Comparison of ENCODE assay signal across 26 cellular contexts in genomic region chr3:78701537-78701936, GRCh38.
A peak's percentile ranks its signal among the peaks of the same experiment; 100 is the strongest.
DNase-seq lines count a peak whose midpoint lies in the region; ATAC-seq, FAIRE-seq and TF ChIP-seq lines count a peak whose summit lies in the region.
"Had no signal": no experiment of that assay in that cellular context is flagged by ENCODE, and none has a peak within 500 bp of the region (broad histone marks: within the 10 kb centered on the region; RNA-seq: fewer than 3 reads in every experiment).

No MANE protein-coding gene starts in this region.

- intact Hi-C loops in PC-3 (cut with micrococcal nuclease) = loop anchor here (5.0 kb wide), 1 partner anchor 34 kb away; no protein-coding TSS in a partner anchor
- intact Hi-C loops in stomach (cut with DNase I; ENCODE audit: low total_unique reads) = no loop called here
- intact Hi-C loops in adrenal gland (cut with DNase I) = no loop called here
- intact Hi-C loops in kidney (cut with DNase I) = no loop called here

- WGBS in stomach, 5 donors = 36 to 61% (median 40%) methylated on average over 2 of the region's 2 CpGs
- 34 to 62% (median 51%) methylated on average over 2 of the region's 2 CpGs for WGBS in adrenal gland, 4 donors

- H3K4me2 ChIP-seq in BLaER1 (peak overlapping the region; percentile 27), PC-3 (ENCODE audit: low read length) (no peak overlapping the region), MM.1S (ENCODE audit: low read depth, low read length) (no peak overlapping the region)
- H3K4me2 ChIP-seq: A549 had no signal

- TF ChIP-seq CTCF in HEK293 (tag by site-specific recombination; IDR thresholded peaks at IDR 0.05) = no peak
- no peak for TF ChIP-seq CTCF in PC-3 (conservative IDR thresholded peaks at IDR 0.05; ENCODE audit: low read depth, low read length)
- no peak for TF ChIP-seq CTCF in stomach (IDR thresholded peaks at IDR 0.05)
- TF ChIP-seq CTCF in MM.1S (IDR thresholded peaks at IDR 0.05; ENCODE audit: low read length) = no peak
- TF ChIP-seq CTCF in adrenal gland (IDR thresholded peaks at IDR 0.05) = no peak
- TF ChIP-seq CTCF in kidney (IDR thresholded peaks at IDR 0.05; ENCODE audit: borderline replicate concordance, extremely low read depth, insufficient read depth) = no peak

- CTCF ChIA-PET in HEK293 (lab: Yijun Ruan, JAX) (no interaction called here), PC-3 (lab: Charles Lee) (no interaction called here)

- H3K4me3 ChIP-seq in BLaER1 = no peak overlapping the region
- H3K4me3 ChIP-seq in HEK293 (ENCODE audit: low read depth, low read length) = no peak overlapping the region
- H3K4me3 ChIP-seq in PC-3 (ENCODE audit: low read length) = no peak overlapping the region
- H3K4me3 ChIP-seq in stomach = no peak overlapping the region
- no peak overlapping the region for H3K4me3 ChIP-seq in MM.1S (ENCODE audit: low read length)
- H3K4me3 ChIP-seq in adrenal gland = no peak overlapping the region
- H3K4me3 ChIP-seq in kidney (ENCODE audit: low read length in 2 of 2) = no peak overlapping the region
- H3K4me3 ChIP-seq: A549 had no signal

- H3K79me2 ChIP-seq in PC-3 (ENCODE audit: low read length) (no peaks in the 10 kb centered on the region), MM.1S (ENCODE audit: low read length) (no peaks in the 10 kb centered on the region)

- peak; percentile 29 for ATAC-seq in PC-3
- ATAC-seq: A549, HCT116 had no signal

- H3K9ac ChIP-seq in BLaER1 (no peak overlapping the region), PC-3 (ENCODE audit: low read length) (no peak overlapping the region), MM.1S (ENCODE audit: low read length) (no peak overlapping the region), kidney (ENCODE audit: low read length in 2 of 2) (no peak overlapping the region)

- peak overlapping the region; percentile 42; the same call in 1 of the 2 replicates for H3K27ac ChIP-seq in BLaER1
- no peak overlapping the region for H3K27ac ChIP-seq in HEK293 (ENCODE audit: extremely low read depth, low read depth, low read length)
- no peak overlapping the region for H3K27ac ChIP-seq in PC-3 (ENCODE audit: low read length)
- no peak overlapping the region for H3K27ac ChIP-seq in stomach
- H3K27ac ChIP-seq in MM.1S (ENCODE audit: low read length) = no peak overlapping the region
- no peak overlapping the region for H3K27ac ChIP-seq in adrenal gland
- no peak overlapping the region for H3K27ac ChIP-seq in kidney (ENCODE audit: low read depth in 2 of 2, low read length in 2 of 2)
- H3K27ac ChIP-seq: A549 had no signal

- H3K36me3 ChIP-seq in BLaER1 (peaks cover 27% of the 10 kb centered on the region), HEK293 (ENCODE audit: control insufficient read depth in 2 of 2, insufficient read depth in 1 of 2, low read length in 2 of 2) (peaks cover 0 to 9% of the 10 kb centered on the region in 2 experiments; a peak in 1 of 3 replicates), PC-3 (ENCODE audit: low read depth, low read length) (no peaks in the 10 kb centered on the region), stomach (no peaks in the 10 kb centered on the region), MM.1S (replicated peaks; ENCODE audit: insufficient read depth, low read length) (no peaks in the 10 kb centered on the region), adrenal gland (replicated peaks in 1 of 2) (no peaks in the 10 kb centered on the region), kidney (ENCODE audit: control insufficient read depth in 1 of 2, insufficient read depth in 2 of 2, low read length in 2 of 2) (no peaks in the 10 kb centered on the region)
- H3K36me3 ChIP-seq: BE2C had no signal

- H3K4me1 ChIP-seq in BLaER1 (peaks cover 77% of the 10 kb centered on the region), HEK293 (ENCODE audit: control insufficient read depth, insufficient read depth, low read length) (peaks cover 11% of the 10 kb centered on the region; the same call in 1 of the 2 replicates), PC-3 (ENCODE audit: insufficient read depth, low read length) (peaks cover 16% of the 10 kb centered on the region; the same call in 1 of the 2 replicates), stomach (no peaks in the 10 kb centered on the region), MM.1S (ENCODE audit: low read length) (no peaks in the 10 kb centered on the region), adrenal gland (replicated peaks in 1 of 2) (peaks cover 5 to 16% of the 10 kb centered on the region in 2 donors), kidney (ENCODE audit: control insufficient read depth in 1 of 2, insufficient read depth in 1 of 2, low read depth in 1 of 2, low read length in 2 of 2) (no peaks in the 10 kb centered on the region)

- FAIRE-seq in islet of Langerhans (lab: Jason Lieb, UNC) = peak; percentile 24
- FAIRE-seq in kidney (lab: Jason Lieb, UNC) = no peak
- FAIRE-seq: A549, GM12891, GM18507 had no signal

- H3K9me3 ChIP-seq in BLaER1 = peaks cover 11% of the 10 kb centered on the region
- H3K9me3 ChIP-seq in HEK293 (ENCODE audit: control insufficient read depth, insufficient read depth, low read depth, low read length) = no peaks in the 10 kb centered on the region
- no peaks in the 10 kb centered on the region for H3K9me3 ChIP-seq in PC-3 (ENCODE audit: low read length)
- no peaks in the 10 kb centered on the region for H3K9me3 ChIP-seq in stomach
- no peaks in the 10 kb centered on the region for H3K9me3 ChIP-seq in MM.1S (replicated peaks; ENCODE audit: insufficient read depth, low read length)
- H3K9me3 ChIP-seq in adrenal gland (replicated peaks in 1 of 3) = no peaks in the 10 kb centered on the region
- H3K9me3 ChIP-seq in kidney (ENCODE audit: control insufficient read depth in 1 of 2, low read length in 2 of 2) = no peaks in the 10 kb centered on the region
- H3K9me3 ChIP-seq: A549, BE2C had no signal

- TF ChIP-seq POLR2A in stomach (IDR thresholded peaks at IDR 0.05) (no peak), adrenal gland (IDR thresholded peaks at IDR 0.05) (no peak)

- H3F3A ChIP-seq in PC-3 (ENCODE audit: low read length, unreplicated experiment) = no peaks in the 10 kb centered on the region
- H3F3A ChIP-seq in MM.1S (ENCODE audit: insufficient read depth, low read length) = no peaks in the 10 kb centered on the region

- H3K9me2 ChIP-seq in PC-3 (replicated peaks; ENCODE audit: low read length) (no peaks in the 10 kb centered on the region), MM.1S (replicated peaks; ENCODE audit: insufficient read depth, low read length) (no peaks in the 10 kb centered on the region)

- POLR2A ChIA-PET in HEK293 (lab: Yijun Ruan, JAX) (no interaction called here), PC-3 (lab: Charles Lee; ENCODE audit: unreplicated experiment) (no interaction called here)

- DNase-seq in PC-3 (no peak), stomach (no peak), MM.1S (no peak), adrenal gland (no peak), kidney (no peak)
- DNase-seq: 8988T; ACHN; AML-193; BE2C; C1 segment of cervical spinal cord; Calu3; CD4-positive, alpha-beta memory T cell; COR-L47; DMS53; DMS79 treated with DMSO at 0.1 percent for 48 hours; GF-D8; GOT3; H9; HFFc6 had no signal

- no TSS peak for BruUV-seq in PC-3 (replicated peaks; lab: Mats Ljungman, UMichigan)

- no peak for TF ChIP-seq EP300 in stomach (IDR thresholded peaks at IDR 0.05)

- H2AFZ ChIP-seq in PC-3 (ENCODE audit: low read length) = no peak overlapping the region
- H2AFZ ChIP-seq in MM.1S (ENCODE audit: low read length) = no peak overlapping the region

- no peaks in the 10 kb centered on the region for H4K20me1 ChIP-seq in BLaER1
- no peaks in the 10 kb centered on the region for H4K20me1 ChIP-seq in PC-3 (ENCODE audit: low read length)
- H4K20me1 ChIP-seq in MM.1S (ENCODE audit: insufficient read depth, low read length) = no peaks in the 10 kb centered on the region

- H3K27me3 ChIP-seq in BLaER1 (no peaks in the 10 kb centered on the region), PC-3 (ENCODE audit: low read length) (no peaks in the 10 kb centered on the region), stomach (no peaks in the 10 kb centered on the region), MM.1S (replicated peaks; ENCODE audit: insufficient read depth, low read length) (no peaks in the 10 kb centered on the region), adrenal gland (no peaks in the 10 kb centered on the region)
- H3K27me3 ChIP-seq: BE2C had no signal

TF ChIP-seq in HEK293, 187 proteins besides CTCF, POLR2A, EP300 and RAD21:
- TF ChIP-seq ZNF624 (tag by site-specific recombination; IDR thresholded peaks at IDR 0.05) (no peak), PRDM6 (tag by site-specific recombination; IDR thresholded peaks at IDR 0.05) (peak; percentile 68; the same call in 1 of the 2 replicates)
